8 cellular contexts compared by ENCODE assay signal in genomic region chr20:6142348-6142993, GRCh38. TPM values are rescaled to one million over a fixed set of nuclear protein-coding genes. Genes with fewer than 3 reads are reported as not detected.
A peak's percentile ranks its signal among the peaks of the same experiment; 100 is the strongest.
DNase-seq lines count a peak whose midpoint lies in the region; ATAC-seq and TF ChIP-seq lines count a peak whose summit lies in the region.

No MANE protein-coding gene starts in this region.

- no peaks in the 10 kb centered on the region for H3K4me1 ChIP-seq in adipocyte (ENCODE audit: control insufficient read depth, insufficient read depth, low read length)

- H3K36me3 ChIP-seq in adipocyte (ENCODE audit: control insufficient read depth, insufficient read depth, low read length, severe bottlenecking): no peaks in the 10 kb centered on the region

- peaks cover 24% of the 10 kb centered on the region for H3K9me3 ChIP-seq in adipocyte (ENCODE audit: control insufficient read depth, low read length)

- H3K4me3 ChIP-seq in Jurkat, Clone E6-1 (ENCODE audit: low read length): no peak overlapping the region
- H3K4me3 ChIP-seq in adipocyte (ENCODE audit: low read length) (no peak overlapping the region), retinal pigment epithelial cell (ENCODE audit: low read length) (no peak overlapping the region)

- DNase-seq in COLO829 (ENCODE audit: low spot score): peak; percentile 72
- DNase-seq in Jurkat, Clone E6-1 (ENCODE audit: low read depth, low spot score): peak; percentile 58
- DNase-seq in OCI-M2 (lab: John Stamatoyannopoulos, UW; ENCODE audit: unreplicated experiment): peak; percentile 2
- peak; percentile 83 for DNase-seq in adipocyte (ENCODE audit: low read depth)
- DNase-seq in left cardiac atrium: peak; percentile 29
- DNase-seq in retinal pigment epithelial cell (ENCODE audit: low read depth): peak; percentile 24

- H3K9ac ChIP-seq in adipocyte (ENCODE audit: low read length): no peak overlapping the region

- peak; percentile 77 for TF ChIP-seq CTCF in retinal pigment epithelial cell (conservative IDR thresholded peaks at IDR 0.05; ENCODE audit: low read depth, low read length)

- peaks cover 37% of the 10 kb centered on the region for H3K27me3 ChIP-seq in adipocyte (replicated peaks; ENCODE audit: control insufficient read depth, insufficient read depth, low read length)

- ATAC-seq in GM19395 (IDR thresholded peaks at IDR 0.05; ENCODE audit: unreplicated experiment): peak; percentile 97
- peak; percentile 47 to 61 for ATAC-seq in left cardiac atrium
- no peak for ATAC-seq in HG03095 (IDR thresholded peaks at IDR 0.05; ENCODE audit: unreplicated experiment)

- intact Hi-C loops in left cardiac atrium (cut with DNase I): loop anchor here in 1 of 2 donors (5.0 kb wide), 1 partner anchor 1145 kb away; no protein-coding TSS in a partner anchor

RNA-seq across cellular contexts. Expression of gene FERMT1, which starts 19.6 kb away (rescaled TPM):
- 0.44 TPM for polyA plus RNA-seq in Jurkat, Clone E6-1 (2012; ENCODE audit: insufficient read depth, insufficient read length)
- 1 to 10 TPM; 1.1 to 1.5 TPM for total RNA-seq in left cardiac atrium

Comparison
In these comparisons a context has a peak if more than half of its experiments do, and no peak if none do; other contexts are left out.
1. DNase-seq: peak in every context shown above with its lines; median percentile 83 in adipocyte; 72 in COLO829; 58 in Jurkat, Clone E6-1; 29 in left cardiac atrium; 24 in retinal pigment epithelial cell; 2 in OCI-M2.